Comparison of ENCODE assay signal across 18 cellular contexts in the genomic region with DNA sequence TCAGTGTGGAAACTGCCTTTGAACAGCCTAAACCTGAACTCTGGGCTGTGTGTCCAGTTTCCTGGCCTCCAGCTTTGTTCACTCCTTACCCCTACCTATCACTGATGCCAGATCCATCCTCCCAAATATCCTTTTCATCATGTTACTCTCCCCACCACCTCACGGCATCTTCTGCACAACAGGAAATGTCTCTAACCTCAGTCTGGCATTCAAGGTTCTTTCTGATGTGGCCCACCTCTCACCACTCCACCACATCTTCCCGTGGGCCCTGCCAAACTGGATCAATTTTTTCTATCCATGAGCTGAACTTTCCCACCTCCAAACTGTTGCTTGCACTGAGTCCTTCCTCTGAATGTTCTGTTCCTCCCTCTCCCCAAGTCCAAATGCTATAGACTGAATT. TPM values are rescaled to one million over a fixed set of nuclear protein-coding genes. Genes with fewer than 3 reads are reported as not detected.
DNase-seq lines count a peak whose midpoint lies in the region; ATAC-seq, FAIRE-seq and TF ChIP-seq lines count a peak whose summit lies in the region.
"Had no signal": no experiment of that assay in that cellular context is flagged by ENCODE, and none has a peak within 500 bp of the region (broad histone marks: within the 10 kb centered on the region; RNA-seq: fewer than 3 reads in every experiment).

No MANE protein-coding gene starts in this region.

- ATAC-seq in activated T-helper 17 cell treated with anti-CD3 and anti-CD28 coated beads, Interleukin-2, amount 50 U/mL, for 72 hours (replicated peaks) = peak; percentile 44
- ATAC-seq in stimulated activated naive CD8-positive, alpha-beta T cell treated with anti-CD3 and anti-CD28 coated beads, Interleukin-15, Interleukin-2, amounts not matched to agents 100 U/mL and 50 U/mL, for 24 hours = peak; percentile 69

- FAIRE-seq in GM12891 (lab: Jason Lieb, UNC) = peak; percentile 75
- FAIRE-seq: G401.6 had no signal

- peak overlapping the region; percentile 17 for H3K4me3 Mint-ChIP-seq in activated naive CD4-positive, alpha-beta T cell treated with anti-CD3 and anti-CD28 coated beads, Interleukin-2, amount 50 U/mL, for 24 hours
- H3K4me3 Mint-ChIP-seq in activated T-helper 17 cell treated with anti-CD3 and anti-CD28 coated beads, Interleukin-2, amount 50 U/mL, for 72 hours = peak overlapping the region; percentile 8

- H3K4me1 Mint-ChIP-seq in activated naive CD4-positive, alpha-beta T cell treated with anti-CD3 and anti-CD28 coated beads, Interleukin-2, amount 50 U/mL, for 24 hours = peaks cover 24% of the 10 kb centered on the region
- H3K4me1 Mint-ChIP-seq in activated T-helper 17 cell treated with anti-CD3 and anti-CD28 coated beads, Interleukin-2, amount 50 U/mL, for 72 hours = peaks cover 15% of the 10 kb centered on the region

- no peak overlapping the region for H3K27ac Mint-ChIP-seq in activated naive CD4-positive, alpha-beta T cell treated with anti-CD3 and anti-CD28 coated beads, Interleukin-2, amount 50 U/mL, for 24 hours
- H3K27ac Mint-ChIP-seq in activated T-helper 17 cell treated with anti-CD3 and anti-CD28 coated beads, Interleukin-2, amount 50 U/mL, for 72 hours = no peak overlapping the region

- TF ChIP-seq POLR2A in GM12891 (IDR thresholded peaks at IDR 0.05; ENCODE audit: low read depth, low read length) = no peak

- H3K36me3 Mint-ChIP-seq in activated naive CD4-positive, alpha-beta T cell treated with anti-CD3 and anti-CD28 coated beads, Interleukin-2, amount 50 U/mL, for 24 hours = no peaks in the 10 kb centered on the region
- H3K36me3 Mint-ChIP-seq in activated T-helper 17 cell treated with anti-CD3 and anti-CD28 coated beads, Interleukin-2, amount 50 U/mL, for 72 hours (ENCODE audit: low read depth) = no peaks in the 10 kb centered on the region

- peaks cover 3% of the 10 kb centered on the region for H3K27me3 Mint-ChIP-seq in activated naive CD4-positive, alpha-beta T cell treated with anti-CD3 and anti-CD28 coated beads, Interleukin-2, amount 50 U/mL, for 24 hours
- peaks cover 13% of the 10 kb centered on the region for H3K27me3 Mint-ChIP-seq in activated T-helper 17 cell treated with anti-CD3 and anti-CD28 coated beads, Interleukin-2, amount 50 U/mL, for 72 hours

- H3K9me3 Mint-ChIP-seq in activated naive CD4-positive, alpha-beta T cell treated with anti-CD3 and anti-CD28 coated beads, Interleukin-2, amount 50 U/mL, for 24 hours = no peaks in the 10 kb centered on the region
- H3K9me3 Mint-ChIP-seq in activated T-helper 17 cell treated with anti-CD3 and anti-CD28 coated beads, Interleukin-2, amount 50 U/mL, for 72 hours = no peaks in the 10 kb centered on the region

- no peak for DNase-seq in activated naive CD4-positive, alpha-beta T cell treated with anti-CD3 and anti-CD28 coated beads, Interleukin-2, amount 50 U/mL, for 16 hours
- DNase-seq in GM12891 (ENCODE audit: insufficient read length, low spot score) (no peak), activated gamma-delta T cell treated with Interleukin-2 at 50 U/mL for 16 hours (no peak), islet precursor cell (no peak)
- no peak for DNase-seq in stimulated activated naive CD8-positive, alpha-beta T cell treated with anti-CD3 and anti-CD28 coated beads, Interleukin-15, Interleukin-2, amounts not matched to agents 100 U/mL and 50 U/mL, for 24 hours
- DNase-seq in stimulated activated CD4-positive, alpha-beta T cell treated with anti-CD3 and anti-CD28 coated beads, Interleukin-4, amount 100 ng/mL, for 4 hours = no peak
- DNase-seq: DMS79 treated with DMSO at 0.1 percent for 48 hours, GM23248, HCEC 1CT, MV-4-11, NCI-H187 treated with DMSO at 0.1 percent for 48 hours, NCI-H226, NCI-H524, NCI-H82, Right ventricle myocardium superior had no signal

TF ChIP-seq in GM12891, 5 proteins besides CTCF, POLR2A, EP300 and RAD21:
- TF ChIP-seq POU2F2 (IDR thresholded peaks at IDR 0.05; ENCODE audit: low read depth, low read length) (no peak), POLR2AphosphoS5 (IDR thresholded peaks at IDR 0.05; ENCODE audit: low read depth, low read length) (no peak)

RNA-seq across cellular contexts. Expression of a gene that starts 35.8 kb away (rescaled TPM):
- 77.3 TPM for polyA plus RNA-seq in GM12891 (2012; ENCODE audit: low read depth, missing spikeins)
- total RNA-seq in activated T-helper 17 cell treated with anti-CD3 and anti-CD28 coated beads, Interleukin-2, amount 50 U/mL, for 72 hours = 10 to 100 TPM; 33.7 to 58.6 TPM

RNA-seq across cellular contexts. Expression of a gene that starts 49.1 kb away (rescaled TPM):
- polyA plus RNA-seq in GM12891 (2012; ENCODE audit: low read depth, missing spikeins) = 10.7 TPM
- 10 to 100 TPM; 24.4 to 40.4 TPM for total RNA-seq in activated T-helper 17 cell treated with anti-CD3 and anti-CD28 coated beads, Interleukin-2, amount 50 U/mL, for 72 hours
